In genomic region chr2:69683170-69683971, GRCh38 we compare ENCODE assay signal across 2 cellular contexts.
TF ChIP-seq lines count a peak whose summit lies in the region.

No MANE protein-coding gene starts in this region.

TF ChIP-seq in K562, 482 proteins besides CTCF, POLR2A, EP300 and RAD21 (continued from another document and continues in another):
- no peak for TF ChIP-seq PBX2 (CRISPR knock-in tag; IDR thresholded peaks at IDR 0.05; ENCODE audit: low read depth)
- peak; percentile 82 for TF ChIP-seq PBX2 (tag; conservative IDR thresholded peaks at IDR 0.05; ENCODE audit: low read depth)
- peak; percentile 65; the same call in 1 of the 2 replicates for TF ChIP-seq EHMT2 (IDR thresholded peaks at IDR 0.05)
- peak; percentile 73 for TF ChIP-seq FOSL1 (tag; conservative IDR thresholded peaks at IDR 0.05)
- TF ChIP-seq ZNF133 (CRISPR knock-in tag; IDR thresholded peaks at IDR 0.05) = no peak
- no peak for TF ChIP-seq ATF1 (CRISPR knock-in tag; IDR thresholded peaks at IDR 0.05)
- peak; percentile 56 for TF ChIP-seq ATF1 (tag; IDR thresholded peaks at IDR 0.05)
- TF ChIP-seq KLF16 (IDR thresholded peaks at IDR 0.05) = peak; percentile 23; the same call in 1 of the 2 replicates
- TF ChIP-seq ZBTB17 (CRISPR knock-in tag; IDR thresholded peaks at IDR 0.05) = no peak
- peak; percentile 85; the same call in 1 of the 2 replicates for TF ChIP-seq ARID3A (IDR thresholded peaks at IDR 0.05; ENCODE audit: borderline replicate concordance, low read depth, low read length)
- no peak for TF ChIP-seq HNRNPL (IDR thresholded peaks at IDR 0.05; ENCODE audit: low read depth, low read length)
- peak; percentile 54; the same call in 1 of the 2 replicates for TF ChIP-seq HES1 (IDR thresholded peaks at IDR 0.05; ENCODE audit: low read depth)
- peak; percentile 63; the same call in 1 of the 2 replicates for TF ChIP-seq NBN (IDR thresholded peaks at IDR 0.05; ENCODE audit: low read depth)
- TF ChIP-seq PML (IDR thresholded peaks at IDR 0.05; ENCODE audit: low read length) = peak; percentile 26; the same call in 1 of the 2 replicates
- TF ChIP-seq HDAC2 (IDR thresholded peaks at IDR 0.05) = 0 out of 2 replicates have a peak, but pooled peaks have one; percentile 53
- TF ChIP-seq SMARCA4 (IDR thresholded peaks at IDR 0.05) = peak; percentile 78
- TF ChIP-seq FOXK2 (conservative IDR thresholded peaks at IDR 0.05 in 1 of 2, IDR thresholded peaks at IDR 0.05 in 1 of 2; ENCODE audit: low read depth in 2 of 2) = 0 out of 4 replicates have a peak, but pooled peaks of 1 of the 2 experiments have one; percentile 24
- TF ChIP-seq SPI1 (IDR thresholded peaks at IDR 0.05; ENCODE audit: borderline replicate concordance, low read depth, low read length) = peak; percentile 55; the same call in 1 of the 2 replicates
- TF ChIP-seq DPF2 (IDR thresholded peaks at IDR 0.05) = peak; percentile 84
- TF ChIP-seq ELK1 (CRISPR knock-in tag; IDR thresholded peaks at IDR 0.05) = no peak
- TF ChIP-seq RBM39 (optimal IDR thresholded peaks at IDR 0.05; ENCODE audit: low read depth, low read length) = no peak
- TF ChIP-seq HDGF (IDR thresholded peaks at IDR 0.05) = 0 out of 2 replicates have a peak, but pooled peaks have one; percentile 44
- TF ChIP-seq ZEB2 (IDR thresholded peaks at IDR 0.05) = peak; percentile 86

TF ChIP-seq in liver, 16 proteins besides CTCF, POLR2A, EP300 and RAD21 (continued from another document):
- TF ChIP-seq MAX (IDR thresholded peaks at IDR 0.05) = no peak
- TF ChIP-seq REST (IDR thresholded peaks at IDR 0.05) = no peak
- TF ChIP-seq HNF4G (IDR thresholded peaks at IDR 0.05) = no peak
- no peak for TF ChIP-seq NR2F2 (IDR thresholded peaks at IDR 0.05)
- TF ChIP-seq FOXA1 (IDR thresholded peaks at IDR 0.05) = no peak
